ENCODE assay signal across 1 cellular context in the genomic region with DNA sequence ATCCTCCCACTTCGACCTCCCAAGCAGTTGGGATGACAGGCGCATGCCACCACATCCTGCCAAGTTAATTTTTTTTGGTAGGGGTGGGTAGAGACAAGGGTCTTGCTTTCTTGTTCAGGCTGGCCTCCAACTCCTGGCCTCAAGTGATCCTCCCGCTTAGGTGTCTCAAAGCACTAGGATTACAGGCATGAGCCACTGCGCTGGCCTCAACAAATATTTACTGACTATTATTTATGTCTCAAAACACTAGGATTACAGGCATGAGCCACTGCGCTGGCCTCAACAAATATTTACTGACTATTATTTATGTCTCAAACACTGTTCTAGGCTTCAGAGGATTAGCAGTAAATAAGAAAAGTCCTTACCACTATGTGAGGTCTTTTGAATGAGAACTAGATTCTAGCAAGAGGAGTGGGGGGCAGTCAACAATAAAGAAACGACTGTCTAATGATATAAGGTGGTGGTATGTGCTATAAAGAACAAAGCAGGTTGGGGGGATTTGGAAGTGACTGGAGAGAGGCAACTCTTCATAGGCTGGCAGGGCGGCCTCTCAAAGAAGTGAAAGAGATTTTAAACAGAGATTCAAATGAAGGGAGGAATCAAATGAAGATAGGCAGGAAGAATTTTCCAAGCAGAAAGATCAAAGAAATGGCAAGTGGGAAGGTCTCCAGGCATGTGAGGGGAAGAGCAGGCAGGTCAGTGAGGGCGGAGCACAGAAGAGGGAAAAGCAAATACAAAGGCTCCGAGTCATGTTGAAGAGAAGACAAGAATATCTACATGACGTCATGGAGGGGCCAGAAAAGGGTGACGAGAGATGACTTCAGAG.
A peak's percentile ranks its signal among the peaks of the same experiment; 100 is the strongest.
TF ChIP-seq lines count a peak whose summit lies in the region.

No MANE protein-coding gene starts in this region.

TF ChIP-seq in HepG2, 621 proteins besides CTCF, POLR2A, EP300 and RAD21 (continued from another document and continues in another):
- TF ChIP-seq, protein P1, sequence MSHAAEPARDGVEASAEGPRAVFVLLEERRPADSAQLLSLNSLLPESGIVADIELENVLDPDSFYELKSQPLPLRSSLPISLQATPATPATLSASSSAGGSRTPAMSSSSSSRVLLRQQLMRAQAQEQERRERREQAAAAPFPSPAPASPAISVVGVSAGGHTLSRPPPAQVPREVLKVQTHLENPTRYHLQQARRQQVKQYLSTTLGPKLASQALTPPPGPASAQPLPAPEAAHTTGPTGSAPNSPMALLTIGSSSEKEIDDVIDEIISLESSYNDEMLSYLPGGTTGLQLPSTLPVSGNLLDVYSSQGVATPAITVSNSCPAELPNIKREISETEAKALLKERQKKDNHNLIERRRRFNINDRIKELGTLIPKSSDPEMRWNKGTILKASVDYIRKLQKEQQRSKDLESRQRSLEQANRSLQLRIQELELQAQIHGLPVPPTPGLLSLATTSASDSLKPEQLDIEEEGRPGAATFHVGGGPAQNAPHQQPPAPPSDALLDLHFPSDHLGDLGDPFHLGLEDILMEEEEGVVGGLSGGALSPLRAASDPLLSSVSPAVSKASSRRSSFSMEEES (CRISPR knock-in tag; IDR thresholded peaks at IDR 0.05): 0 out of 2 replicates have a peak, but pooled peaks have one; percentile 3
- TF ChIP-seq PHF8 (CRISPR knock-in tag; IDR thresholded peaks at IDR 0.05) (no peak), ZNF224 (CRISPR knock-in tag; IDR thresholded peaks at IDR 0.05) (no peak), SSRP1 (CRISPR knock-in tag; IDR thresholded peaks at IDR 0.05) (no peak), ASH2L (IDR thresholded peaks at IDR 0.05; ENCODE audit: insufficient read length, low read depth, low read length) (peak; percentile 96), CBX2 (IDR thresholded peaks at IDR 0.05; ENCODE audit: low read depth, low read length) (no peak), CBX2 (CRISPR knock-in tag; IDR thresholded peaks at IDR 0.05; ENCODE audit: low read depth) (no peak), ZNF333 (CRISPR knock-in tag; IDR thresholded peaks at IDR 0.05; ENCODE audit: borderline replicate concordance) (no peak), RCOR2 (CRISPR knock-in tag; IDR thresholded peaks at IDR 0.05) (no peak; the same call in 1 of the 2 replicates), ZNF367 (CRISPR knock-in tag; IDR thresholded peaks at IDR 0.05; ENCODE audit: borderline replicate concordance) (no peak), ZFP1 (CRISPR knock-in tag; IDR thresholded peaks at IDR 0.05) (0 out of 2 replicates have a peak, but pooled peaks have one; percentile 21), KDM3A (CRISPR knock-in tag; IDR thresholded peaks at IDR 0.05; ENCODE audit: low read depth) (peak; percentile 36; the same call in 1 of the 2 replicates), ARNT (IDR thresholded peaks at IDR 0.05) (no peak), JUN (CRISPR knock-in tag; IDR thresholded peaks at IDR 0.05) (peak; percentile 35; the same call in 1 of the 2 replicates), NR2F1 (CRISPR knock-in tag; IDR thresholded peaks at IDR 0.05) (peak; percentile 82 to 84), NFYB (CRISPR knock-in tag; IDR thresholded peaks at IDR 0.05) (no peak), BCL6 (CRISPR knock-in tag; IDR thresholded peaks at IDR 0.05) (peak; percentile 95), RFX3 (CRISPR knock-in tag; IDR thresholded peaks at IDR 0.05) (no peak), JUND (CRISPR knock-in tag; IDR thresholded peaks at IDR 0.05) (peak; percentile 82; the same call in 1 of the 2 replicates), CREM (IDR thresholded peaks at IDR 0.05) (peak; percentile 84), CREM (CRISPR knock-in tag; IDR thresholded peaks at IDR 0.05) (no peak), ZNF44 (CRISPR knock-in tag; IDR thresholded peaks at IDR 0.05) (no peak; the same call in 1 of the 2 replicates), PRMT3 (CRISPR knock-in tag; IDR thresholded peaks at IDR 0.05; ENCODE audit: borderline replicate concordance, low read depth) (no peak), ZNF30 (CRISPR knock-in tag; IDR thresholded peaks at IDR 0.05) (no peak), MXI1 (IDR thresholded peaks at IDR 0.05; ENCODE audit: borderline replicate concordance, low read depth, low read length) (no peak), HDAC1 (CRISPR knock-in tag; IDR thresholded peaks at IDR 0.05) (peak; percentile 67), HCFC1 (IDR thresholded peaks at IDR 0.05; ENCODE audit: low read depth, low read length) (no peak), HNRNPL (IDR thresholded peaks at IDR 0.05; ENCODE audit: low read depth, low read length) (no peak), ONECUT2 (CRISPR knock-in tag; IDR thresholded peaks at IDR 0.05) (no peak), HMGA1 (CRISPR knock-in tag; conservative IDR thresholded peaks at IDR 0.05) (no peak), PTBP1 (IDR thresholded peaks at IDR 0.05; ENCODE audit: low read depth, low read length, poor library complexity, severe bottlenecking) (no peak), SMAD9 (CRISPR knock-in tag; IDR thresholded peaks at IDR 0.05) (no peak), ARHGAP35 (CRISPR knock-in tag; IDR thresholded peaks at IDR 0.05; ENCODE audit: borderline replicate concordance) (no peak), CENPT (CRISPR knock-in tag; IDR thresholded peaks at IDR 0.05; ENCODE audit: low read depth) (no peak), GATAD2A (CRISPR knock-in tag; IDR thresholded peaks at IDR 0.05) (peak; percentile 87), ZNF768 (CRISPR knock-in tag; IDR thresholded peaks at IDR 0.05) (no peak)
- TF ChIP-seq, protein P2, sequence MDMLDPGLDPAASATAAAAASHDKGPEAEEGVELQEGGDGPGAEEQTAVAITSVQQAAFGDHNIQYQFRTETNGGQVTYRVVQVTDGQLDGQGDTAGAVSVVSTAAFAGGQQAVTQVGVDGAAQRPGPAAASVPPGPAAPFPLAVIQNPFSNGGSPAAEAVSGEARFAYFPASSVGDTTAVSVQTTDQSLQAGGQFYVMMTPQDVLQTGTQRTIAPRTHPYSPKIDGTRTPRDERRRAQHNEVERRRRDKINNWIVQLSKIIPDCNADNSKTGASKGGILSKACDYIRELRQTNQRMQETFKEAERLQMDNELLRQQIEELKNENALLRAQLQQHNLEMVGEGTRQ (IDR thresholded peaks at IDR 0.05; ENCODE audit: low read depth, low read length): no peak
- TF ChIP-seq, protein P2 (CRISPR knock-in tag; IDR thresholded peaks at IDR 0.05; ENCODE audit: borderline replicate concordance): no peak
- TF ChIP-seq, protein P3, sequence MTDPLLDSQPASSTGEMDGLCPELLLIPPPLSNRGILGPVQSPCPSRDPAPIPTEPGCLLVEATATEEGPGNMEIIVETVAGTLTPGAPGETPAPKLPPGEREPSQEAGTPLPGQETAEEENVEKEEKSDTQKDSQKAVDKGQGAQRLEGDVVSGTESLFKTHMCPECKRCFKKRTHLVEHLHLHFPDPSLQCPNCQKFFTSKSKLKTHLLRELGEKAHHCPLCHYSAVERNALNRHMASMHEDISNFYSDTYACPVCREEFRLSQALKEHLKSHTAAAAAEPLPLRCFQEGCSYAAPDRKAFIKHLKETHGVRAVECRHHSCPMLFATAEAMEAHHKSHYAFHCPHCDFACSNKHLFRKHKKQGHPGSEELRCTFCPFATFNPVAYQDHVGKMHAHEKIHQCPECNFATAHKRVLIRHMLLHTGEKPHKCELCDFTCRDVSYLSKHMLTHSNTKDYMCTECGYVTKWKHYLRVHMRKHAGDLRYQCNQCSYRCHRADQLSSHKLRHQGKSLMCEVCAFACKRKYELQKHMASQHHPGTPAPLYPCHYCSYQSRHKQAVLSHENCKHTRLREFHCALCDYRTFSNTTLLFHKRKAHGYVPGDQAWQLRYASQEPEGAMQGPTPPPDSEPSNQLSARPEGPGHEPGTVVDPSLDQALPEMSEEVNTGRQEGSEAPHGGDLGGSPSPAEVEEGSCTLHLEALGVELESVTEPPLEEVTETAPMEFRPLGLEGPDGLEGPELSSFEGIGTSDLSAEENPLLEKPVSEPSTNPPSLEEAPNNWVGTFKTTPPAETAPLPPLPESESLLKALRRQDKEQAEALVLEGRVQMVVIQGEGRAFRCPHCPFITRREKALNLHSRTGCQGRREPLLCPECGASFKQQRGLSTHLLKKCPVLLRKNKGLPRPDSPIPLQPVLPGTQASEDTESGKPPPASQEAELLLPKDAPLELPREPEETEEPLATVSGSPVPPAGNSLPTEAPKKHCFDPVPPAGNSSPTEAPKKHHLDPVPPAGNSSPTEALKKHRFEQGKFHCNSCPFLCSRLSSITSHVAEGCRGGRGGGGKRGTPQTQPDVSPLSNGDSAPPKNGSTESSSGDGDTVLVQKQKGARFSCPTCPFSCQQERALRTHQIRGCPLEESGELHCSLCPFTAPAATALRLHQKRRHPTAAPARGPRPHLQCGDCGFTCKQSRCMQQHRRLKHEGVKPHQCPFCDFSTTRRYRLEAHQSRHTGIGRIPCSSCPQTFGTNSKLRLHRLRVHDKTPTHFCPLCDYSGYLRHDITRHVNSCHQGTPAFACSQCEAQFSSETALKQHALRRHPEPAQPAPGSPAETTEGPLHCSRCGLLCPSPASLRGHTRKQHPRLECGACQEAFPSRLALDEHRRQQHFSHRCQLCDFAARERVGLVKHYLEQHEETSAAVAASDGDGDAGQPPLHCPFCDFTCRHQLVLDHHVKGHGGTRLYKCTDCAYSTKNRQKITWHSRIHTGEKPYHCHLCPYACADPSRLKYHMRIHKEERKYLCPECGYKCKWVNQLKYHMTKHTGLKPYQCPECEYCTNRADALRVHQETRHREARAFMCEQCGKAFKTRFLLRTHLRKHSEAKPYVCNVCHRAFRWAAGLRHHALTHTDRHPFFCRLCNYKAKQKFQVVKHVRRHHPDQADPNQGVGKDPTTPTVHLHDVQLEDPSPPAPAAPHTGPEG (CRISPR knock-in tag; IDR thresholded peaks at IDR 0.05): no peak
- TF ChIP-seq, protein P4, sequence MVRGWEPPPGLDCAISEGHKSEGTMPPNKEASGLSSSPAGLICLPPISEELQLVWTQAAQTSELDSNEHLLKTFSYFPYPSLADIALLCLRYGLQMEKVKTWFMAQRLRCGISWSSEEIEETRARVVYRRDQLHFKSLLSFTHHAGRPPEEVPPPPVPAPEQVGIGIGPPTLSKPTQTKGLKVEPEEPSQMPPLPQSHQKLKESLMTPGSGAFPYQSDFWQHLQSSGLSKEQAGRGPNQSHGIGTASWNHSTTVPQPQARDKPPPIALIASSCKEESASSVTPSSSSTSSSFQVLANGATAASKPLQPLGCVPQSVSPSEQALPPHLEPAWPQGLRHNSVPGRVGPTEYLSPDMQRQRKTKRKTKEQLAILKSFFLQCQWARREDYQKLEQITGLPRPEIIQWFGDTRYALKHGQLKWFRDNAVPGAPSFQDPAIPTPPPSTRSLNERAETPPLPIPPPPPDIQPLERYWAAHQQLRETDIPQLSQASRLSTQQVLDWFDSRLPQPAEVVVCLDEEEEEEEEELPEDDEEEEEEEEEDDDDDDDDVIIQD (CRISPR knock-in tag; IDR thresholded peaks at IDR 0.05; ENCODE audit: low read depth): no peak
- TF ChIP-seq, protein P5, sequence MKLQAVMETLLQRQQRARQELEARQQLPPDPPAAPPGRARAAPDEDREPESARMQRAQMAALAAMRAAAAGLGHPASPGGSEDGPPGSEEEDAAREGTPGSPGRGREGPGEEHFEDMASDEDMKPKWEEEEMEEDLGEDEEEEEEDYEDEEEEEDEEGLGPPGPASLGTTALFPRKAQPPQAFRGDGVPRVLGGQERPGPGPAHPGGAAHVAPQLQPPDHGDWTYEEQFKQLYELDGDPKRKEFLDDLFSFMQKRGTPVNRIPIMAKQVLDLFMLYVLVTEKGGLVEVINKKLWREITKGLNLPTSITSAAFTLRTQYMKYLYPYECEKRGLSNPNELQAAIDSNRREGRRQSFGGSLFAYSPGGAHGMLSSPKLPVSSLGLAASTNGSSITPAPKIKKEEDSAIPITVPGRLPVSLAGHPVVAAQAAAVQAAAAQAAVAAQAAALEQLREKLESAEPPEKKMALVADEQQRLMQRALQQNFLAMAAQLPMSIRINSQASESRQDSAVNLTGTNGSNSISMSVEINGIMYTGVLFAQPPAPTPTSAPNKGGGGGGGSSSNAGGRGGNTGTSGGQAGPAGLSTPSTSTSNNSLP (IDR thresholded peaks at IDR 0.05; ENCODE audit: low read depth, low read length): 0 out of 2 replicates have a peak, but pooled peaks have one; percentile 28
- TF ChIP-seq, protein P6, sequence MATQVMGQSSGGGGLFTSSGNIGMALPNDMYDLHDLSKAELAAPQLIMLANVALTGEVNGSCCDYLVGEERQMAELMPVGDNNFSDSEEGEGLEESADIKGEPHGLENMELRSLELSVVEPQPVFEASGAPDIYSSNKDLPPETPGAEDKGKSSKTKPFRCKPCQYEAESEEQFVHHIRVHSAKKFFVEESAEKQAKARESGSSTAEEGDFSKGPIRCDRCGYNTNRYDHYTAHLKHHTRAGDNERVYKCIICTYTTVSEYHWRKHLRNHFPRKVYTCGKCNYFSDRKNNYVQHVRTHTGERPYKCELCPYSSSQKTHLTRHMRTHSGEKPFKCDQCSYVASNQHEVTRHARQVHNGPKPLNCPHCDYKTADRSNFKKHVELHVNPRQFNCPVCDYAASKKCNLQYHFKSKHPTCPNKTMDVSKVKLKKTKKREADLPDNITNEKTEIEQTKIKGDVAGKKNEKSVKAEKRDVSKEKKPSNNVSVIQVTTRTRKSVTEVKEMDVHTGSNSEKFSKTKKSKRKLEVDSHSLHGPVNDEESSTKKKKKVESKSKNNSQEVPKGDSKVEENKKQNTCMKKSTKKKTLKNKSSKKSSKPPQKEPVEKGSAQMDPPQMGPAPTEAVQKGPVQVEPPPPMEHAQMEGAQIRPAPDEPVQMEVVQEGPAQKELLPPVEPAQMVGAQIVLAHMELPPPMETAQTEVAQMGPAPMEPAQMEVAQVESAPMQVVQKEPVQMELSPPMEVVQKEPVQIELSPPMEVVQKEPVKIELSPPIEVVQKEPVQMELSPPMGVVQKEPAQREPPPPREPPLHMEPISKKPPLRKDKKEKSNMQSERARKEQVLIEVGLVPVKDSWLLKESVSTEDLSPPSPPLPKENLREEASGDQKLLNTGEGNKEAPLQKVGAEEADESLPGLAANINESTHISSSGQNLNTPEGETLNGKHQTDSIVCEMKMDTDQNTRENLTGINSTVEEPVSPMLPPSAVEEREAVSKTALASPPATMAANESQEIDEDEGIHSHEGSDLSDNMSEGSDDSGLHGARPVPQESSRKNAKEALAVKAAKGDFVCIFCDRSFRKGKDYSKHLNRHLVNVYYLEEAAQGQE (IDR thresholded peaks at IDR 0.05; ENCODE audit: borderline replicate concordance in 1 of 2, low read depth in 1 of 2, low read length in 2 of 2): peak in 1 of 2 experiments; percentile 75; a peak in 1 of 4 replicates
- TF ChIP-seq, protein P7, sequence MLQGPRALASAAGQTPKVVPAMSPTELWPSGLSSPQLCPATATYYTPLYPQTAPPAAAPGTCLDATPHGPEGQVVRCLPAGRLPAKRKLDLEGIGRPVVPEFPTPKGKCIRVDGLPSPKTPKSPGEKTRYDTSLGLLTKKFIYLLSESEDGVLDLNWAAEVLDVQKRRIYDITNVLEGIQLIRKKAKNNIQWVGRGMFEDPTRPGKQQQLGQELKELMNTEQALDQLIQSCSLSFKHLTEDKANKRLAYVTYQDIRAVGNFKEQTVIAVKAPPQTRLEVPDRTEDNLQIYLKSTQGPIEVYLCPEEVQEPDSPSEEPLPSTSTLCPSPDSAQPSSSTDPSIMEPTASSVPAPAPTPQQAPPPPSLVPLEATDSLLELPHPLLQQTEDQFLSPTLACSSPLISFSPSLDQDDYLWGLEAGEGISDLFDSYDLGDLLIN (CRISPR knock-in tag; IDR thresholded peaks at IDR 0.05; ENCODE audit: borderline replicate concordance): no peak
